In genomic region chr11:102283088-102283487, GRCh38 we compare ENCODE assay signal across 1 cellular context.
TF ChIP-seq lines count a peak whose summit lies in the region.

No MANE protein-coding gene starts in this region.

TF ChIP-seq in IMR-90, 13 proteins besides CTCF, POLR2A, EP300 and RAD21:
- TF ChIP-seq RFX5 (IDR thresholded peaks at IDR 0.05; ENCODE audit: low read depth, low read length): no peak
- TF ChIP-seq BHLHE40 (IDR thresholded peaks at IDR 0.05; ENCODE audit: low read depth, low read length): no peak
- TF ChIP-seq CEBPB (IDR thresholded peaks at IDR 0.05; ENCODE audit: low read depth, low read length): no peak
- TF ChIP-seq RCOR1 (IDR thresholded peaks at IDR 0.05; ENCODE audit: insufficient replicate concordance, low read length): no peak
- no peak for TF ChIP-seq FOS (IDR thresholded peaks at IDR 0.05; ENCODE audit: low read depth, low read length)
- no peak for TF ChIP-seq MXI1 (IDR thresholded peaks at IDR 0.05; ENCODE audit: borderline replicate concordance, low read depth, low read length)
- no peak for TF ChIP-seq USF2 (IDR thresholded peaks at IDR 0.05; ENCODE audit: low read depth, low read length)
- no peak for TF ChIP-seq SMC3 (IDR thresholded peaks at IDR 0.05; ENCODE audit: low read depth, low read length)
- TF ChIP-seq CHD1 (IDR thresholded peaks at IDR 0.05; ENCODE audit: low read depth, low read length): no peak
- no peak for TF ChIP-seq NFE2L2 (IDR thresholded peaks at IDR 0.05; ENCODE audit: low read depth, low read length)
- no peak for TF ChIP-seq MAZ (IDR thresholded peaks at IDR 0.05; ENCODE audit: borderline replicate concordance, low read depth, low read length)
- no peak for TF ChIP-seq ELK1 (IDR thresholded peaks at IDR 0.05; ENCODE audit: borderline replicate concordance, low read depth, low read length)
- TF ChIP-seq MAFK (IDR thresholded peaks at IDR 0.05; ENCODE audit: low read depth, low read length): no peak
